ENCODE assay signal across 1 cellular context in the genomic region with DNA sequence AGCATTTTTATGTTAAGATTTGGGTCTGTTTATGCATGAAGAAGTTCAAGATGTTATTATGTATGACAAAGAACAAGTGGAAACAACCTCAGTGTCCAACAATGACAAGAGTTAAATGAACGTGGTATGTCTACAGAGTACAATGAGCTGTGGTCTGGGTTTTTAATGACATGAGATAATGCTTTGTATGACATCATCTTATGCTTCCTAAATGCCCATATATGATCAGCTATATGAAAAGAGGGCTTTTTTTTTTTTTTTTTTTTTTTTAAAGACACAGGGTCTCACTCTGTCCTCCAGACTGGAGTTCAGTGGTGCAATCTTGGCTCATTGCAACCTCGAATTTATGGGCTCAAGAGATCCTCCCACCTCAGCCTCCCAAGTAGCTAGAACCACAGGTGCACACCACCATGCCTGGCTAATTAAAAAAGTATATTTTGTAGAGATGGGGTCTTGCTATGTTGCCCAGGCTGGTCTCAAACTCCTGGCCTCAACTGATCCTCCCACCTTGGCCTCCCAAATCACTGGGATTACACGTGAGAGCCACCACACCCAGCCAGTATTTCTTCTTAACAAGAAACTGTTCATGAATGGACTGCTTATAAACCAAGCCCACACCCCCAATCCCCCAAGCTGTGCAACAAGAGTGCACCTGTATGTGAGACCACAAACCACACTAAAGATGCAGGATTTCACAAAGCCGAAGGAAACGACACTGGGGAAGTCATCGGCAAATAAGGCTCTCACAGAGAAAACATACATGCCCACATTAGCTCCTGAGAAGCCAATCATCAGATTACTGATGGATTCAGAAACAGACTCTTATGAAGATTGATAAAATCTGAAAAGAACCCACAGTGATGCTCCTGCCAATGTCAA.
TF ChIP-seq lines count a peak whose summit lies in the region.

No MANE protein-coding gene starts in this region.

TF ChIP-seq in HepG2, 621 proteins besides CTCF, POLR2A, EP300 and RAD21 (continued from another document):
- TF ChIP-seq, protein P1, sequence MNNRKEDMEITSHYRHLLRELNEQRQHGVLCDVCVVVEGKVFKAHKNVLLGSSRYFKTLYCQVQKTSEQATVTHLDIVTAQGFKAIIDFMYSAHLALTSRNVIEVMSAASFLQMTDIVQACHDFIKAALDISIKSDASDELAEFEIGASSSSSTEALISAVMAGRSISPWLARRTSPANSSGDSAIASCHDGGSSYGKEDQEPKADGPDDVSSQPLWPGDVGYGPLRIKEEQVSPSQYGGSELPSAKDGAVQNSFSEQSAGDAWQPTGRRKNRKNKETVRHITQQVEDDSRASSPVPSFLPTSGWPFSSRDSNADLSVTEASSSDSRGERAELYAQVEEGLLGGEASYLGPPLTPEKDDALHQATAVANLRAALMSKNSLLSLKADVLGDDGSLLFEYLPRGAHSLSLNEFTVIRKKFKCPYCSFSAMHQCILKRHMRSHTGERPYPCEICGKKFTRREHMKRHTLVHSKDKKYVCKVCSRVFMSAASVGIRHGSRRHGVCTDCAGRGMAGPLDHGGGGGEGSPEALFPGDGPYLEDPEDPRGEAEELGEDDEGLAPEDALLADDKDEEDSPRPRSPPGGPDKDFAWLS (CRISPR knock-in tag; IDR thresholded peaks at IDR 0.05; ENCODE audit: borderline replicate concordance): no peak
- peak; percentile 85 for TF ChIP-seq ZNF121 (CRISPR knock-in tag; IDR thresholded peaks at IDR 0.05)
- TF ChIP-seq HIVEP1 (CRISPR knock-in tag; IDR thresholded peaks at IDR 0.05): no peak
- no peak for TF ChIP-seq FOSL1 (CRISPR knock-in tag; IDR thresholded peaks at IDR 0.05; ENCODE audit: borderline replicate concordance)
- no peak for TF ChIP-seq ZMYM2 (CRISPR knock-in tag; IDR thresholded peaks at IDR 0.05)
- no peak for TF ChIP-seq ZNF3 (CRISPR knock-in tag; IDR thresholded peaks at IDR 0.05)
- TF ChIP-seq ATF7 (IDR thresholded peaks at IDR 0.05): peak; percentile 94
- no peak for TF ChIP-seq ATF7 (CRISPR knock-in tag; IDR thresholded peaks at IDR 0.05)
- peak; percentile 51 for TF ChIP-seq CREB1 (IDR thresholded peaks at IDR 0.05)
- no peak for TF ChIP-seq CREB1 (CRISPR knock-in tag; IDR thresholded peaks at IDR 0.05)
- no peak for TF ChIP-seq RFX1 (IDR thresholded peaks at IDR 0.05)
